ENCODE assay signal across 1 cellular context in the genomic region with DNA sequence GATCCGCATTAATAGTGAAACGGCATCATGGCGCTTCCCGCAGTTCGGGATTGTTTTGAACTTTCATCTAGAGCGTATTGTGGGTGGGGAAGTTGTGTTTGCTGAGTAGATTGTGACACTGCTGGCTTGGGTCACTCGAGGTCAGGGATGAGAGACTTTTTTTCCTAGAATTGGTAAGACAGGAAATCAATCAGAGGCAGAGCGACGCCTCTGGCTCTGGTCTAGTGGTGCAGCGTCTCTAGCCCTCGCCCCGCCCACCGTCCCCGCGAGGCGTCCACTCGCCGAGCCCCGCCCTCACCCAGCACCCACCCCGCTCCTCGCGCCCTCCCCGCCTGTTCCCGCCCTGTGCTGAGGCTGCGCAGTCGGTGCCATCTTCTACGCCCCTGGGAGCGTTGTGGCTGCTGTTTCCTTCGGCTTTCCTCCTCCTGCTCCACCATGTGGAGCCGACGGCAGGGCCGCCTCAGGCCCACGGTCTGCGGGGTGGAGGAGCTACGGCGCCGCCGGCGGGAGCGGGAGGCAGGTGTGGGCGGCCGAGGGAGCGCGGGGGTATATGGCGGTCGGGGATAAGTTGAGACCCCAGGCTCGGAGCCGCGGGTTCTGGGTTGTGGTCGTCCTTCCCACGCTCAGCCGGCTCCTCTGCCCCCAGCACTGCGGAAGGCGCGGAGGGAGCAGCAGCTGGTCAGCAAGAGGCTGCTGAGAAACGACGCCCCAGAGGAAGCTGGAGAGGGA.
TF ChIP-seq lines count a peak whose summit lies in the region.

A gene (plus strand): TSS at position 359 of the 729 bp plus-strand sequence. CDS start 77 bp downstream, at position 436.

TF ChIP-seq in WTC11, 78 proteins besides CTCF, POLR2A, EP300 and RAD21 (continued from another document and continues in another):
- TF ChIP-seq, protein P1, sequence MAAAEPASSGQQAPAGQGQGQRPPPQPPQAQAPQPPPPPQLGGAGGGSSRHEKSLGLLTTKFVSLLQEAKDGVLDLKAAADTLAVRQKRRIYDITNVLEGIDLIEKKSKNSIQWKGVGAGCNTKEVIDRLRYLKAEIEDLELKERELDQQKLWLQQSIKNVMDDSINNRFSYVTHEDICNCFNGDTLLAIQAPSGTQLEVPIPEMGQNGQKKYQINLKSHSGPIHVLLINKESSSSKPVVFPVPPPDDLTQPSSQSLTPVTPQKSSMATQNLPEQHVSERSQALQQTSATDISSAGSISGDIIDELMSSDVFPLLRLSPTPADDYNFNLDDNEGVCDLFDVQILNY (CRISPR knock-in tag; IDR thresholded peaks at IDR 0.05) = peak; percentile 95
- TF ChIP-seq, protein P2, sequence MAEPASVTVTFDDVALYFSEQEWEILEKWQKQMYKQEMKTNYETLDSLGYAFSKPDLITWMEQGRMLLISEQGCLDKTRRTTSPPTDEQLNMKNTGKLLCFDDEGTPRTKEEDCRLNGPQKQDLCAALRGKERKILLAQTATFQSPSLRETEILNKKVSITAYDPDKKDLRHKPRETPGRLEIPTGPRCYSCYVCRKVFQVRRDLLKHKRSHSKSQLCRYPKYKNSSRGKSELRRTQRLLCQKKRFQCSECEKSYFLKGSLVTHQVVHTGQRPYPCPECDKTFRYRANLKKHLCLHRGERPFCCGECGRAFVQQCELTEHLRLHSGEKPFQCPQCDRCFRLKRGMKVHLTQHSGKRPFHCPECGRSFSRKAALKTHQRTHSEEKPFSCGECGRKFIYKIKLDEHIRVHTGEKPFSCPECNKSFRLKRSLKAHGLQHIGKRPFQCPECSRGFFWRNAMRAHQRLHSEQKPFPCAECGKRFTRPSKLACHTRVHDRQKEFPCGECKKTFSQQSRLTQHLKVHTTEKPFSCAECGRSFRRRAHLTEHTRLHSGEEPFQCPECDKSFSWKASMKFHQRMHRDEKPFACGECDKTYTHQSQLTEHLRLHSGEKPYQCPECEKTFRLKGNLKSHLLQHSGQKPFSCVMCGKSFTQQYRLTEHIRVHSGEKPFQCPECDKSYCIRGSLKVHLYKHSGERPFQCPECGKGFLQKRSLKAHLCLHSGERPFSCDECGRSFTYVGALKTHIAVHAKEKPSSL (CRISPR knock-in tag; conservative IDR thresholded peaks at IDR 0.05) = no peak
- TF ChIP-seq, protein P3, sequence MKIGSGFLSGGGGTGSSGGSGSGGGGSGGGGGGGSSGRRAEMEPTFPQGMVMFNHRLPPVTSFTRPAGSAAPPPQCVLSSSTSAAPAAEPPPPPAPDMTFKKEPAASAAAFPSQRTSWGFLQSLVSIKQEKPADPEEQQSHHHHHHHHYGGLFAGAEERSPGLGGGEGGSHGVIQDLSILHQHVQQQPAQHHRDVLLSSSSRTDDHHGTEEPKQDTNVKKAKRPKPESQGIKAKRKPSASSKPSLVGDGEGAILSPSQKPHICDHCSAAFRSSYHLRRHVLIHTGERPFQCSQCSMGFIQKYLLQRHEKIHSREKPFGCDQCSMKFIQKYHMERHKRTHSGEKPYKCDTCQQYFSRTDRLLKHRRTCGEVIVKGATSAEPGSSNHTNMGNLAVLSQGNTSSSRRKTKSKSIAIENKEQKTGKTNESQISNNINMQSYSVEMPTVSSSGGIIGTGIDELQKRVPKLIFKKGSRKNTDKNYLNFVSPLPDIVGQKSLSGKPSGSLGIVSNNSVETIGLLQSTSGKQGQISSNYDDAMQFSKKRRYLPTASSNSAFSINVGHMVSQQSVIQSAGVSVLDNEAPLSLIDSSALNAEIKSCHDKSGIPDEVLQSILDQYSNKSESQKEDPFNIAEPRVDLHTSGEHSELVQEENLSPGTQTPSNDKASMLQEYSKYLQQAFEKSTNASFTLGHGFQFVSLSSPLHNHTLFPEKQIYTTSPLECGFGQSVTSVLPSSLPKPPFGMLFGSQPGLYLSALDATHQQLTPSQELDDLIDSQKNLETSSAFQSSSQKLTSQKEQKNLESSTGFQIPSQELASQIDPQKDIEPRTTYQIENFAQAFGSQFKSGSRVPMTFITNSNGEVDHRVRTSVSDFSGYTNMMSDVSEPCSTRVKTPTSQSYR (CRISPR knock-in tag; IDR thresholded peaks at IDR 0.05) = no peak
- TF ChIP-seq KAT7 (CRISPR knock-in tag; IDR thresholded peaks at IDR 0.05; ENCODE audit: borderline replicate concordance) (no peak), GRHL2 (CRISPR knock-in tag; IDR thresholded peaks at IDR 0.05; ENCODE audit: insufficient replicate concordance, severe bottlenecking) (no peak), EMX1 (CRISPR knock-in tag; IDR thresholded peaks at IDR 0.05) (no peak), HMGA2 (CRISPR knock-in tag; IDR thresholded peaks at IDR 0.05) (no peak), TCF7 (CRISPR knock-in tag; IDR thresholded peaks at IDR 0.05; ENCODE audit: low read depth) (no peak), MYBL2 (CRISPR knock-in tag; IDR thresholded peaks at IDR 0.05) (peak; percentile 45; the same call in 1 of the 2 replicates), ZNF219 (CRISPR knock-in tag; IDR thresholded peaks at IDR 0.05; ENCODE audit: borderline replicate concordance) (no peak), NR3C1 (CRISPR knock-in tag; conservative IDR thresholded peaks at IDR 0.05; ENCODE audit: low read depth) (no peak), NR1H2 (CRISPR knock-in tag; IDR thresholded peaks at IDR 0.05) (0 out of 2 replicates have a peak, but pooled peaks have one; percentile 18), NR2C2 (CRISPR knock-in tag; IDR thresholded peaks at IDR 0.05) (no peak), GABPB1 (CRISPR knock-in tag; IDR thresholded peaks at IDR 0.05) (no peak; the same call in 1 of the 2 replicates), ZNF423 (CRISPR knock-in tag; IDR thresholded peaks at IDR 0.05) (no peak), RORB (CRISPR knock-in tag; IDR thresholded peaks at IDR 0.05) (no peak), NFATC4 (CRISPR knock-in tag; IDR thresholded peaks at IDR 0.05) (no peak), SMAD4 (CRISPR knock-in tag; IDR thresholded peaks at IDR 0.05) (no peak)
- TF ChIP-seq, protein P4, sequence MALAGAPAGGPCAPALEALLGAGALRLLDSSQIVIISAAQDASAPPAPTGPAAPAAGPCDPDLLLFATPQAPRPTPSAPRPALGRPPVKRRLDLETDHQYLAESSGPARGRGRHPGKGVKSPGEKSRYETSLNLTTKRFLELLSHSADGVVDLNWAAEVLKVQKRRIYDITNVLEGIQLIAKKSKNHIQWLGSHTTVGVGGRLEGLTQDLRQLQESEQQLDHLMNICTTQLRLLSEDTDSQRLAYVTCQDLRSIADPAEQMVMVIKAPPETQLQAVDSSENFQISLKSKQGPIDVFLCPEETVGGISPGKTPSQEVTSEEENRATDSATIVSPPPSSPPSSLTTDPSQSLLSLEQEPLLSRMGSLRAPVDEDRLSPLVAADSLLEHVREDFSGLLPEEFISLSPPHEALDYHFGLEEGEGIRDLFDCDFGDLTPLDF (CRISPR knock-in tag; IDR thresholded peaks at IDR 0.05) = 0 out of 2 replicates have a peak, but pooled peaks have one; percentile 71
- TF ChIP-seq, protein P5, sequence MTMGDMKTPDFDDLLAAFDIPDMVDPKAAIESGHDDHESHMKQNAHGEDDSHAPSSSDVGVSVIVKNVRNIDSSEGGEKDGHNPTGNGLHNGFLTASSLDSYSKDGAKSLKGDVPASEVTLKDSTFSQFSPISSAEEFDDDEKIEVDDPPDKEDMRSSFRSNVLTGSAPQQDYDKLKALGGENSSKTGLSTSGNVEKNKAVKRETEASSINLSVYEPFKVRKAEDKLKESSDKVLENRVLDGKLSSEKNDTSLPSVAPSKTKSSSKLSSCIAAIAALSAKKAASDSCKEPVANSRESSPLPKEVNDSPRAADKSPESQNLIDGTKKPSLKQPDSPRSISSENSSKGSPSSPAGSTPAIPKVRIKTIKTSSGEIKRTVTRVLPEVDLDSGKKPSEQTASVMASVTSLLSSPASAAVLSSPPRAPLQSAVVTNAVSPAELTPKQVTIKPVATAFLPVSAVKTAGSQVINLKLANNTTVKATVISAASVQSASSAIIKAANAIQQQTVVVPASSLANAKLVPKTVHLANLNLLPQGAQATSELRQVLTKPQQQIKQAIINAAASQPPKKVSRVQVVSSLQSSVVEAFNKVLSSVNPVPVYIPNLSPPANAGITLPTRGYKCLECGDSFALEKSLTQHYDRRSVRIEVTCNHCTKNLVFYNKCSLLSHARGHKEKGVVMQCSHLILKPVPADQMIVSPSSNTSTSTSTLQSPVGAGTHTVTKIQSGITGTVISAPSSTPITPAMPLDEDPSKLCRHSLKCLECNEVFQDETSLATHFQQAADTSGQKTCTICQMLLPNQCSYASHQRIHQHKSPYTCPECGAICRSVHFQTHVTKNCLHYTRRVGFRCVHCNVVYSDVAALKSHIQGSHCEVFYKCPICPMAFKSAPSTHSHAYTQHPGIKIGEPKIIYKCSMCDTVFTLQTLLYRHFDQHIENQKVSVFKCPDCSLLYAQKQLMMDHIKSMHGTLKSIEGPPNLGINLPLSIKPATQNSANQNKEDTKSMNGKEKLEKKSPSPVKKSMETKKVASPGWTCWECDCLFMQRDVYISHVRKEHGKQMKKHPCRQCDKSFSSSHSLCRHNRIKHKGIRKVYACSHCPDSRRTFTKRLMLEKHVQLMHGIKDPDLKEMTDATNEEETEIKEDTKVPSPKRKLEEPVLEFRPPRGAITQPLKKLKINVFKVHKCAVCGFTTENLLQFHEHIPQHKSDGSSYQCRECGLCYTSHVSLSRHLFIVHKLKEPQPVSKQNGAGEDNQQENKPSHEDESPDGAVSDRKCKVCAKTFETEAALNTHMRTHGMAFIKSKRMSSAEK (CRISPR knock-in tag; IDR thresholded peaks at IDR 0.05; ENCODE audit: borderline replicate concordance) = no peak
- TF ChIP-seq, protein P6, sequence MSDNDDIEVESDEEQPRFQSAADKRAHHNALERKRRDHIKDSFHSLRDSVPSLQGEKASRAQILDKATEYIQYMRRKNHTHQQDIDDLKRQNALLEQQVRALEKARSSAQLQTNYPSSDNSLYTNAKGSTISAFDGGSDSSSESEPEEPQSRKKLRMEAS (CRISPR knock-in tag; IDR thresholded peaks at IDR 0.05) = peak; percentile 86
- TF ChIP-seq, protein P7, sequence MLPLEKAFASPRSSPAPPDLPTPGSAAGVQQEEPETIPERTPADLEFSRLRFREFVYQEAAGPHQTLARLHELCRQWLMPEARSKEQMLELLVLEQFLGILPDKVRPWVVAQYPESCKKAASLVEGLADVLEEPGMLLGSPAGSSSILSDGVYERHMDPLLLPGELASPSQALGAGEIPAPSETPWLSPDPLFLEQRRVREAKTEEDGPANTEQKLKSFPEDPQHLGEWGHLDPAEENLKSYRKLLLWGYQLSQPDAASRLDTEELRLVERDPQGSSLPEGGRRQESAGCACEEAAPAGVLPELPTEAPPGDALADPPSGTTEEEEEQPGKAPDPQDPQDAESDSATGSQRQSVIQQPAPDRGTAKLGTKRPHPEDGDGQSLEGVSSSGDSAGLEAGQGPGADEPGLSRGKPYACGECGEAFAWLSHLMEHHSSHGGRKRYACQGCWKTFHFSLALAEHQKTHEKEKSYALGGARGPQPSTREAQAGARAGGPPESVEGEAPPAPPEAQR (CRISPR knock-in tag; IDR thresholded peaks at IDR 0.05) = no peak
- TF ChIP-seq, protein P8, sequence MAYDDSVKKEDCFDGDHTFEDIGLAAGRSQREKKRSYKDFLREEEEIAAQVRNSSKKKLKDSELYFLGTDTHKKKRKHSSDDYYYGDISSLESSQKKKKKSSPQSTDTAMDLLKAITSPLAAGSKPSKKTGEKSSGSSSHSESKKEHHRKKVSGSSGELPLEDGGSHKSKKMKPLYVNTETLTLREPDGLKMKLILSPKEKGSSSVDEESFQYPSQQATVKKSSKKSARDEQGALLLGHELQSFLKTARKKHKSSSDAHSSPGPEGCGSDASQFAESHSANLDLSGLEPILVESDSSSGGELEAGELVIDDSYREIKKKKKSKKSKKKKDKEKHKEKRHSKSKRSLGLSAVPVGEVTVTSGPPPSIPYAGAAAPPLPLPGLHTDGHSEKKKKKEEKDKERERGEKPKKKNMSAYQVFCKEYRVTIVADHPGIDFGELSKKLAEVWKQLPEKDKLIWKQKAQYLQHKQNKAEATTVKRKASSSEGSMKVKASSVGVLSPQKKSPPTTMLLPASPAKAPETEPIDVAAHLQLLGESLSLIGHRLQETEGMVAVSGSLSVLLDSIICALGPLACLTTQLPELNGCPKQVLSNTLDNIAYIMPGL (CRISPR knock-in tag; IDR thresholded peaks at IDR 0.05) = peak; percentile 50; the same call in 1 of the 2 replicates
- TF ChIP-seq, protein P9, sequence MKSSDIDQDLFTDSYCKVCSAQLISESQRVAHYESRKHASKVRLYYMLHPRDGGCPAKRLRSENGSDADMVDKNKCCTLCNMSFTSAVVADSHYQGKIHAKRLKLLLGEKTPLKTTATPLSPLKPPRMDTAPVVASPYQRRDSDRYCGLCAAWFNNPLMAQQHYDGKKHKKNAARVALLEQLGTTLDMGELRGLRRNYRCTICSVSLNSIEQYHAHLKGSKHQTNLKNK (CRISPR knock-in tag; IDR thresholded peaks at IDR 0.05) = no peak
- TF ChIP-seq, protein P10, sequence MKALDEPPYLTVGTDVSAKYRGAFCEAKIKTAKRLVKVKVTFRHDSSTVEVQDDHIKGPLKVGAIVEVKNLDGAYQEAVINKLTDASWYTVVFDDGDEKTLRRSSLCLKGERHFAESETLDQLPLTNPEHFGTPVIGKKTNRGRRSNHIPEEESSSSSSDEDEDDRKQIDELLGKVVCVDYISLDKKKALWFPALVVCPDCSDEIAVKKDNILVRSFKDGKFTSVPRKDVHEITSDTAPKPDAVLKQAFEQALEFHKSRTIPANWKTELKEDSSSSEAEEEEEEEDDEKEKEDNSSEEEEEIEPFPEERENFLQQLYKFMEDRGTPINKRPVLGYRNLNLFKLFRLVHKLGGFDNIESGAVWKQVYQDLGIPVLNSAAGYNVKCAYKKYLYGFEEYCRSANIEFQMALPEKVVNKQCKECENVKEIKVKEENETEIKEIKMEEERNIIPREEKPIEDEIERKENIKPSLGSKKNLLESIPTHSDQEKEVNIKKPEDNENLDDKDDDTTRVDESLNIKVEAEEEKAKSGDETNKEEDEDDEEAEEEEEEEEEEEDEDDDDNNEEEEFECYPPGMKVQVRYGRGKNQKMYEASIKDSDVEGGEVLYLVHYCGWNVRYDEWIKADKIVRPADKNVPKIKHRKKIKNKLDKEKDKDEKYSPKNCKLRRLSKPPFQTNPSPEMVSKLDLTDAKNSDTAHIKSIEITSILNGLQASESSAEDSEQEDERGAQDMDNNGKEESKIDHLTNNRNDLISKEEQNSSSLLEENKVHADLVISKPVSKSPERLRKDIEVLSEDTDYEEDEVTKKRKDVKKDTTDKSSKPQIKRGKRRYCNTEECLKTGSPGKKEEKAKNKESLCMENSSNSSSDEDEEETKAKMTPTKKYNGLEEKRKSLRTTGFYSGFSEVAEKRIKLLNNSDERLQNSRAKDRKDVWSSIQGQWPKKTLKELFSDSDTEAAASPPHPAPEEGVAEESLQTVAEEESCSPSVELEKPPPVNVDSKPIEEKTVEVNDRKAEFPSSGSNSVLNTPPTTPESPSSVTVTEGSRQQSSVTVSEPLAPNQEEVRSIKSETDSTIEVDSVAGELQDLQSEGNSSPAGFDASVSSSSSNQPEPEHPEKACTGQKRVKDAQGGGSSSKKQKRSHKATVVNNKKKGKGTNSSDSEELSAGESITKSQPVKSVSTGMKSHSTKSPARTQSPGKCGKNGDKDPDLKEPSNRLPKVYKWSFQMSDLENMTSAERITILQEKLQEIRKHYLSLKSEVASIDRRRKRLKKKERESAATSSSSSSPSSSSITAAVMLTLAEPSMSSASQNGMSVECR (CRISPR knock-in tag; IDR thresholded peaks at IDR 0.05; ENCODE audit: borderline replicate concordance) = peak; percentile 61; the same call in 1 of the 2 replicates
